In the genomic region with DNA sequence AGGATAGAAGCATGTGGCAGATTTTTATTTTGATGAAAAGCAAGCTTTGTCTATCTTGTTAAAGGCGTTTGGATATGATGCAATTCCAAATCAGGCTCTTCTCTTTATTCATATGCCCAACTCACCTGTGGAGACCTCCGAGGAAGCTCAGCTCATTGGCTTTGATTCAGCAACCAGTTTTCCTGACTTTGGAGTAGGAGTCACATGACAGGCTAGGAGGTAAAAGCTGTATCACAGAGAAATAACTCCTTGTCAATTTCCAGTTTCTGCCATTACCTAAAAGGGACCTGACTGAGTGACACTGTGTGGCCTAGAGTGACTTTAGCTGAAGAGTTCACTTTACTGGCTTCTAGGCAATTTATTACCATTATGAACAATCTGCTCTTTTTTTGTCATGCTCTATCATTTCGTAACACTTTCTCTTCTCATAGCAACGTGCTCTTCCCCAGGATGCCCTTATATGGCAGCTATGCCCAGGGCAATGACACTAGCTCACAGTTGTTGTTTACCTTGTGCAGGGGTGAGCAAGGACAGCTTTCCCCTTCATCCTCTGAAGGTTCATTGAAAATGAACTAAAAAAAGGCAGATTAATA, we compare ENCODE assay signal across 1 cellular context.
TF ChIP-seq lines count a peak whose summit lies in the region.

No MANE protein-coding gene starts in this region.

TF ChIP-seq in GM12878, 131 proteins besides CTCF, POLR2A, EP300 and RAD21 (continued from another document):
- TF ChIP-seq CUX1 (IDR thresholded peaks at IDR 0.05; ENCODE audit: insufficient replicate concordance, low read depth, low read length): no peak
- TF ChIP-seq SRF (IDR thresholded peaks at IDR 0.05; ENCODE audit: low read depth in 2 of 2, low read length in 2 of 2): peak; percentile 91 to 97
- TF ChIP-seq ZNF622 (IDR thresholded peaks at IDR 0.05): no peak
- TF ChIP-seq SPI1 (IDR thresholded peaks at IDR 0.05; ENCODE audit: borderline replicate concordance, insufficient read depth, low read depth, low read length): peak; percentile 25; the same call in 1 of the 2 replicates
- TF ChIP-seq JUNB (IDR thresholded peaks at IDR 0.05): peak; percentile 28; the same call in 1 of the 2 replicates
- TF ChIP-seq, protein P1, sequence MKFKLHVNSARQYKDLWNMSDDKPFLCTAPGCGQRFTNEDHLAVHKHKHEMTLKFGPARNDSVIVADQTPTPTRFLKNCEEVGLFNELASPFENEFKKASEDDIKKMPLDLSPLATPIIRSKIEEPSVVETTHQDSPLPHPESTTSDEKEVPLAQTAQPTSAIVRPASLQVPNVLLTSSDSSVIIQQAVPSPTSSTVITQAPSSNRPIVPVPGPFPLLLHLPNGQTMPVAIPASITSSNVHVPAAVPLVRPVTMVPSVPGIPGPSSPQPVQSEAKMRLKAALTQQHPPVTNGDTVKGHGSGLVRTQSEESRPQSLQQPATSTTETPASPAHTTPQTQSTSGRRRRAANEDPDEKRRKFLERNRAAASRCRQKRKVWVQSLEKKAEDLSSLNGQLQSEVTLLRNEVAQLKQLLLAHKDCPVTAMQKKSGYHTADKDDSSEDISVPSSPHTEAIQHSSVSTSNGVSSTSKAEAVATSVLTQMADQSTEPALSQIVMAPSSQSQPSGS (IDR thresholded peaks at IDR 0.05; ENCODE audit: low read length): no peak
- 0 out of 2 replicates have a peak, but pooled peaks have one; percentile 48 for TF ChIP-seq CREB1 (IDR thresholded peaks at IDR 0.05; ENCODE audit: low read depth)
- TF ChIP-seq, protein P2, sequence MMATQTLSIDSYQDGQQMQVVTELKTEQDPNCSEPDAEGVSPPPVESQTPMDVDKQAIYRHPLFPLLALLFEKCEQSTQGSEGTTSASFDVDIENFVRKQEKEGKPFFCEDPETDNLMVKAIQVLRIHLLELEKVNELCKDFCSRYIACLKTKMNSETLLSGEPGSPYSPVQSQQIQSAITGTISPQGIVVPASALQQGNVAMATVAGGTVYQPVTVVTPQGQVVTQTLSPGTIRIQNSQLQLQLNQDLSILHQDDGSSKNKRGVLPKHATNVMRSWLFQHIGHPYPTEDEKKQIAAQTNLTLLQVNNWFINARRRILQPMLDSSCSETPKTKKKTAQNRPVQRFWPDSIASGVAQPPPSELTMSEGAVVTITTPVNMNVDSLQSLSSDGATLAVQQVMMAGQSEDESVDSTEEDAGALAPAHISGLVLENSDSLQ (IDR thresholded peaks at IDR 0.05): peak; percentile 69
- TF ChIP-seq, protein P3, sequence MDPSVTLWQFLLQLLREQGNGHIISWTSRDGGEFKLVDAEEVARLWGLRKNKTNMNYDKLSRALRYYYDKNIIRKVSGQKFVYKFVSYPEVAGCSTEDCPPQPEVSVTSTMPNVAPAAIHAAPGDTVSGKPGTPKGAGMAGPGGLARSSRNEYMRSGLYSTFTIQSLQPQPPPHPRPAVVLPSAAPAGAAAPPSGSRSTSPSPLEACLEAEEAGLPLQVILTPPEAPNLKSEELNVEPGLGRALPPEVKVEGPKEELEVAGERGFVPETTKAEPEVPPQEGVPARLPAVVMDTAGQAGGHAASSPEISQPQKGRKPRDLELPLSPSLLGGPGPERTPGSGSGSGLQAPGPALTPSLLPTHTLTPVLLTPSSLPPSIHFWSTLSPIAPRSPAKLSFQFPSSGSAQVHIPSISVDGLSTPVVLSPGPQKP (IDR thresholded peaks at IDR 0.05; ENCODE audit: low read depth, low read length): peak; percentile 35; the same call in 1 of the 2 replicates
- TF ChIP-seq RAD51 (IDR thresholded peaks at IDR 0.05): peak; percentile 60; the same call in 1 of the 2 replicates
- TF ChIP-seq SMARCA5 (IDR thresholded peaks at IDR 0.05): no peak
- TF ChIP-seq PAX8 (IDR thresholded peaks at IDR 0.05): no peak
- TF ChIP-seq ZNF687 (IDR thresholded peaks at IDR 0.05): no peak
- TF ChIP-seq HDAC2 (IDR thresholded peaks at IDR 0.05): no peak
- TF ChIP-seq SIN3A (IDR thresholded peaks at IDR 0.05; ENCODE audit: low read depth, low read length): no peak
